Comparison of ENCODE assay signal across 11 cellular contexts in genomic region chr10:121583857-121584256, GRCh38. TPM values are rescaled to one million over a fixed set of nuclear protein-coding genes. Genes with fewer than 3 reads are reported as not detected.
"Had no signal": no experiment of that assay in that cellular context is flagged by ENCODE, and none has a peak within 500 bp of the region (broad histone marks: within the 10 kb centered on the region; RNA-seq: fewer than 3 reads in every experiment).

No MANE protein-coding gene starts in this region.

- H3K4me3 ChIP-seq: GM23248, K562 had no signal

- H3K9ac ChIP-seq: GM23248 had no signal

- H2AFZ ChIP-seq: GM23248 had no signal

- ATAC-seq: K562 had no signal

- H3K27ac ChIP-seq: GM23248, HL-60 had no signal

- DNase-seq: GM23248, GOT3, H9, HCEC 1CT, HFFc6, IMR-90, KG1 had no signal

- FAIRE-seq: H54, K562 had no signal

RNA-seq across cellular contexts. Expression of gene FGFR2, which starts 14.4 kb away (rescaled TPM):
- total RNA-seq: GM23248, HFFc6, HT1080, IMR-90 had no signal
- polyA plus RNA-seq: IMR-90, K562 had no signal
